25 cellular contexts compared by ENCODE assay signal in the genomic region with DNA sequence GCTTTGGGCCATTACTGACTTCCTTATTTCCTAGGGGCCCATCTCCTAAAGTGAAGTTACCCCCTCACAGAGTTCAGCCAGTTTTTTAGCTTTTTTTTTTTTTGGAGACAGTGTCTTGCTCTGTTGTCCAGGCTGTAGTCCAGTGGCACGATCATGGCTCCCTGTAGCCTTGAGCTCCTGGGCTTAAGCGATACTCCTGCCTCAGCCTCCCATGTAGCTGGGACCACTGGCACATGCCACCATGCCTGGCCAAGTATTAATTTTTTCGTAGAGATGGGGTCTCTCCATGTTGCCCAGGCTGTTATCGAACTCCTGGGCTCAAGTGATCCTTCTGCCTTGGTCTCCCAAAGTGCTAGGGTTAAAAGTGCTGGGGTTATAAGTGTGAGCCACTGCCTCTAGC. TPM values are rescaled to one million over a fixed set of nuclear protein-coding genes. Genes with fewer than 3 reads are reported as not detected.
"Had no signal": no experiment of that assay in that cellular context is flagged by ENCODE, and none has a peak within 500 bp of the region (broad histone marks: within the 10 kb centered on the region; RNA-seq: fewer than 3 reads in every experiment).

No MANE protein-coding gene starts in this region.

- H3K36me3 ChIP-seq: heart left ventricle, left lung, lower lobe of right lung, pancreas, prostate gland, transverse colon, upper lobe of left lung had no signal

- H3K36me3 Mint-ChIP-seq: immature natural killer cell; mesothelial cell of epicardium; naive B cell; natural killer cell; stimulated activated memory B cell treated with anti-CD40 and anti-IgM and Interleukin-4, amounts not matched to agents 10 μg/mL and 1 μg/mL and 100 μg/mL, for 72 hours had no signal

- H3K4me3 Mint-ChIP-seq: immature natural killer cell; mesothelial cell of epicardium; naive B cell; natural killer cell; stimulated activated memory B cell treated with anti-CD40 and anti-IgM and Interleukin-4, amounts not matched to agents 10 μg/mL and 1 μg/mL and 100 μg/mL, for 72 hours; stimulated activated naive CD8-positive, alpha-beta T cell treated with anti-CD3 and anti-CD28 coated beads, Interleukin-15, amount 100 ng/mL, for 72 hours had no signal

- H3K4me1 ChIP-seq: pancreas had no signal

- ATAC-seq: heart left ventricle; left colon; left lung; lower lobe of right lung; natural killer cell; pancreas; right cardiac atrium; stimulated activated memory B cell treated with anti-CD40 and anti-IgM and Interleukin-4, amounts not matched to agents 10 μg/mL and 1 μg/mL and 100 μg/mL, for 72 hours; stimulated activated naive CD8-positive, alpha-beta T cell treated with anti-CD3 and anti-CD28 coated beads, Interleukin-15, amount 100 ng/mL, for 72 hours had no signal

- DNase-seq: hypothalamus; immature natural killer cell; kidney; left colon; left lung; lower lobe of right lung; mammary epithelial cell; mesendoderm; naive B cell; natural killer cell; nucleus accumbens; pancreas; retina; right cardiac atrium; stimulated activated CD4-positive, alpha-beta T cell treated with anti-CD3 and anti-CD28 coated beads, Interleukin-4, amount 100 ng/mL, for 24 hours; stimulated activated naive CD4-positive, alpha-beta T cell treated with Interleukin-2 at 50 U/mL for 16 hours; stimulated activated naive CD8-positive, alpha-beta T cell treated with anti-CD3 and anti-CD28 coated beads, Interleukin-15, amount 100 ng/mL, for 72 hours; substantia nigra; transverse colon; upper lobe of left lung had no signal

- H3K4me1 Mint-ChIP-seq: immature natural killer cell; naive B cell; natural killer cell; stimulated activated memory B cell treated with anti-CD40 and anti-IgM and Interleukin-4, amounts not matched to agents 10 μg/mL and 1 μg/mL and 100 μg/mL, for 72 hours; stimulated activated naive CD8-positive, alpha-beta T cell treated with anti-CD3 and anti-CD28 coated beads, Interleukin-15, amount 100 ng/mL, for 72 hours had no signal

- H3K27ac ChIP-seq: heart left ventricle, left lung, lower lobe of right lung, pancreas, prostate gland, skin epidermis, transverse colon, upper lobe of left lung had no signal

- H3K27me3 Mint-ChIP-seq: stimulated activated naive CD8-positive, alpha-beta T cell treated with anti-CD3 and anti-CD28 coated beads, Interleukin-15, amount 100 ng/mL, for 72 hours had no signal

- H3K27ac Mint-ChIP-seq: immature natural killer cell; mesothelial cell of epicardium; naive B cell; natural killer cell; stimulated activated memory B cell treated with anti-CD40 and anti-IgM and Interleukin-4, amounts not matched to agents 10 μg/mL and 1 μg/mL and 100 μg/mL, for 72 hours had no signal

- H3K9me3 Mint-ChIP-seq: immature natural killer cell; naive B cell; natural killer cell; stimulated activated naive CD8-positive, alpha-beta T cell treated with anti-CD3 and anti-CD28 coated beads, Interleukin-15, amount 100 ng/mL, for 72 hours had no signal

- H3K4me3 ChIP-seq: heart left ventricle, left lung, lower lobe of right lung, pancreas, prostate gland, skin epidermis, transverse colon, upper lobe of left lung had no signal

- H3K27me3 ChIP-seq: heart left ventricle, left lung, pancreas, transverse colon, upper lobe of left lung had no signal

- H3K9me3 ChIP-seq: left lung, lower lobe of right lung, pancreas, prostate gland, transverse colon, upper lobe of left lung had no signal

RNA-seq across cellular contexts. Expression of gene IL34, which starts 49.2 kb away (rescaled TPM):
- polyA plus RNA-seq: immature natural killer cell had no signal
